1 cellular context compared by ENCODE assay signal in the genomic region with DNA sequence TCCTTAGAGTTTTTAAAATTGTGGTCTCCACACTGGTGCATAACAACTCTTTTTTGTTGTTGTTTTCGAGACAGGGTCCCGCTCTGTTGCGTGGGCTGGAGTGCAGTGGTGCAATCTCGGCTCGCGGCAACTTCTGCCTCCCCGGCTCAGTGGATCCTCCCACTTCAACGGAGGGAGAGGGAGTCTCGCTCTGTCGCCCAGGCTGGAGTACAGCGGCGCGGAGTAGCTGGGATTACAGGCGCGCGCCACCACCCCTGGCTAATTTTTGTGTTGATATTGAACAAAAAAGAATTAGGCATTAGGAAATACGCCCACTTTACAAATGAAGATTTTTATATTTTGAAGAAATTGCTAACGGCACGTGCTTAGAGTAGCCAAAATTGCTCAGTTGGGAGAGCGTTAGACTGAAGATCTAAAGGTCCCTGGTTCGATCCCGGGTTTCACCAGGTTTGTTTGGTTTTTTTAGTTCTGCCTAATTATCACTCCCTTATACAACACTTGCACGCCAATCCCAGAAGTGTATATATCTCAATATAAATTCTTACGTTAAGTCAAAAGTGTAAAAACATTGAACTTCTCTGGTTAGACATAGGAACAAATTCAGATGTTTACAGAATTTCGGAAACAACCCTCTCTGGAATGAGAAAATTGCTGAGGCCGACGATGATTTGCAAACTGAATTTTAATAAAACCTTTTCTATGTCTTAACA.
A peak's percentile ranks its signal among the peaks of the same experiment; 100 is the strongest.
TF ChIP-seq lines count a peak whose summit lies in the region.

No MANE protein-coding gene starts in this region.

TF ChIP-seq in HEK293T, 16 proteins besides CTCF, POLR2A, EP300 and RAD21 (continued from another document):
- TF ChIP-seq, protein P1, sequence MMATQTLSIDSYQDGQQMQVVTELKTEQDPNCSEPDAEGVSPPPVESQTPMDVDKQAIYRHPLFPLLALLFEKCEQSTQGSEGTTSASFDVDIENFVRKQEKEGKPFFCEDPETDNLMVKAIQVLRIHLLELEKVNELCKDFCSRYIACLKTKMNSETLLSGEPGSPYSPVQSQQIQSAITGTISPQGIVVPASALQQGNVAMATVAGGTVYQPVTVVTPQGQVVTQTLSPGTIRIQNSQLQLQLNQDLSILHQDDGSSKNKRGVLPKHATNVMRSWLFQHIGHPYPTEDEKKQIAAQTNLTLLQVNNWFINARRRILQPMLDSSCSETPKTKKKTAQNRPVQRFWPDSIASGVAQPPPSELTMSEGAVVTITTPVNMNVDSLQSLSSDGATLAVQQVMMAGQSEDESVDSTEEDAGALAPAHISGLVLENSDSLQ (IDR thresholded peaks at IDR 0.05) = no peak
- no peak for TF ChIP-seq LEF1 (IDR thresholded peaks at IDR 0.05; ENCODE audit: borderline replicate concordance)
- no peak for TF ChIP-seq CTBP1 (IDR thresholded peaks at IDR 0.05; ENCODE audit: borderline replicate concordance)
- TF ChIP-seq SP1 (IDR thresholded peaks at IDR 0.05) = no peak
- TF ChIP-seq FOXM1 (IDR thresholded peaks at IDR 0.05; ENCODE audit: borderline replicate concordance) = no peak
- peak; percentile 72 for TF ChIP-seq ELF4 (IDR thresholded peaks at IDR 0.05)
- peak; percentile 77 for TF ChIP-seq TARDBP (IDR thresholded peaks at IDR 0.05)
